24 cellular contexts compared by ENCODE assay signal in the genomic region with DNA sequence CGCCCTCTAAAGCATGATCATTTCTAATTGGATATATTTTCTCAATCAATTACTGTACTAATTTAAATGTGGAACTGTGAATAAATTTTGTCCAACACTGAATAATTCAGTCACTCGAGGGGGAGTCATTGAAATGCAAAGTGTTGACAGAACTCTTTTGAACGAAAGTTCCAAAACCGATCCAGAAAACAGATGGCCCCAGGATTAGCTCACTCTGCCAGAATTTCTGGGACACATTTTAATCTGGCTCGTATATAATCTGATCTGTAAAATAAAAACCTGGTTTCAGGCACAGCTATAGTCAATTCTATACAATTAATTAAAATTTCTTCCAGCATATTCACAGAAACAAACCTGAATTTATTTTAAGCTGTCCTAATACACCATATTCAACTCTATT.
"Had no signal": no experiment of that assay in that cellular context is flagged by ENCODE, and none has a peak within 500 bp of the region (broad histone marks: within the 10 kb centered on the region; RNA-seq: fewer than 3 reads in every experiment).

No MANE protein-coding gene starts in this region.

- H3K27me3 ChIP-seq: dorsolateral prefrontal cortex, hepatocyte, left lung, neutrophil, pancreas, right atrium auricular region, testis, tibial artery had no signal

- H3K27ac ChIP-seq: hepatocyte, left lung, neutrophil, pancreas, right atrium auricular region, testis, tibial artery had no signal

- DNase-seq: effector CD4-positive, alpha-beta T cell; head of caudate nucleus; left cardiac atrium; left lung; mesenchymal stem cell; mucosa of descending colon; naive B cell; pancreas; stimulated activated CD4-positive, alpha-beta T cell treated with anti-CD3 and anti-CD28 coated beads, Interleukin-2, amount 100 ng/mL, for 24 hours; stimulated activated CD4-positive, alpha-beta T cell treated with anti-CD3 and anti-CD28 coated beads, Interleukin-4, amount 100 ng/mL, for 24 hours; stimulated activated naive CD8-positive, alpha-beta T cell treated with anti-CD3 and anti-CD28 coated beads, Interleukin-15, Interleukin-2, amounts not matched to agents 100 U/mL and 50 U/mL, for 24 hours; substantia nigra; testis; tibial artery had no signal

- H3K4me1 ChIP-seq: left lung, pancreas, right atrium auricular region, testis, tibial artery had no signal

- H3K4me3 ChIP-seq: dorsolateral prefrontal cortex, hepatocyte, left lung, mucosa of descending colon, pancreas, right atrium auricular region, smooth muscle cell, testis, tibial artery had no signal

- H3K9me3 ChIP-seq: left lung, mucosa of descending colon, neutrophil, pancreas, right atrium auricular region, testis, tibial artery had no signal

- H3K36me3 ChIP-seq: left lung, neutrophil, pancreas, right atrium auricular region, tibial artery had no signal

- FAIRE-seq: colon, frontal cortex, pancreas had no signal

- ATAC-seq: left cardiac atrium; left lung; mucosa of descending colon; natural killer cell treated with Interleukin-12 subunit alpha and Interleukin-12 subunit beta and Interleukin-15 and Interleukin-18, amount 100 ng/mL, for 72 hours; pancreas; sciatic nerve; stimulated activated memory B cell treated with anti-CD40 and anti-IgM and Interleukin-4, amounts not matched to agents 10 μg/mL and 1 μg/mL and 100 μg/mL, for 72 hours; stimulated activated naive CD8-positive, alpha-beta T cell treated with anti-CD3 and anti-CD28 coated beads, Interleukin-15, Interleukin-2, amounts not matched to agents 100 U/mL and 50 U/mL, for 24 hours had no signal
